In genomic region chr9:136014147-136014927, GRCh38 we compare ENCODE assay signal across 28 cellular contexts. TPM values are rescaled to one million over a fixed set of nuclear protein-coding genes. Genes with fewer than 3 reads are reported as not detected.
DNase-seq lines count a peak whose midpoint lies in the region; ATAC-seq and TF ChIP-seq lines count a peak whose summit lies in the region.
"Had no signal": no experiment of that assay in that cellular context is flagged by ENCODE, and none has a peak within 500 bp of the region (broad histone marks: within the 10 kb centered on the region; RNA-seq: fewer than 3 reads in every experiment).

No MANE protein-coding gene starts in this region.

- ATAC-seq in HG03095 (IDR thresholded peaks at IDR 0.05; ENCODE audit: unreplicated experiment) (no peak), GM19463 (IDR thresholded peaks at IDR 0.05; ENCODE audit: unreplicated experiment) (no peak)
- ATAC-seq in activated CD8-positive, alpha-beta T cell treated with anti-CD3 and anti-CD28 coated beads for 36 hours = no peak
- ATAC-seq: A549; CD8-positive, alpha-beta T cell; effector memory CD8-positive, alpha-beta T cell; left colon; PC-3 had no signal

- intact Hi-C loops in sigmoid colon (cut with DNase I) = loop anchor here (5.0 kb wide), 1 partner anchor 38 kb away; no protein-coding TSS in a partner anchor
- intact Hi-C loops in activated CD8-positive, alpha-beta T cell treated with anti-CD3 and anti-CD28 coated beads for 36 hours (cut with micrococcal nuclease) = no loop called here

- POLR2A ChIA-PET in activated CD8-positive, alpha-beta T cell treated with anti-CD3 and anti-CD28 coated beads for 36 hours (lab: Charles Lee) = no interaction called here

- no peaks in the 10 kb centered on the region for H3K27me3 Mint-ChIP-seq in chondrocyte (ENCODE audit: low read depth)
- no peaks in the 10 kb centered on the region for H3K27me3 Mint-ChIP-seq in activated CD8-positive, alpha-beta T cell treated with anti-CD3 and anti-CD28 coated beads for 36 hours
- H3K27me3 Mint-ChIP-seq: activated T-cell treated with anti-CD3 and anti-CD28 coated beads, Interleukin-2, amount 50 U/mL, for 24 hours; effector memory CD8-positive, alpha-beta T cell had no signal

- TF ChIP-seq POLR2A in sigmoid colon (IDR thresholded peaks at IDR 0.05) = no peak

- peaks cover 4 to 54% (median 22%) of the 10 kb centered on the region in 4 donors for H3K36me3 ChIP-seq in sigmoid colon
- H3K36me3 ChIP-seq: prostate gland, uterus had no signal

- H3K4me1 ChIP-seq in sigmoid colon = peaks cover 0 to 50% (median 42%) of the 10 kb centered on the region in 4 donors
- H3K4me1 ChIP-seq: prostate gland, uterus had no signal

- peak overlapping the region in 2 of 4 donors; percentile 7 to 83 for H3K27ac ChIP-seq in sigmoid colon
- H3K27ac ChIP-seq: A549, prostate gland had no signal

- no peaks in the 10 kb centered on the region for H3K9me3 ChIP-seq in sigmoid colon
- H3K9me3 ChIP-seq: A549, prostate gland, suprapubic skin, uterus had no signal

- H3K27me3 ChIP-seq in sigmoid colon = no peaks in the 10 kb centered on the region
- H3K27me3 ChIP-seq: suprapubic skin, uterus had no signal

- no peak overlapping the region for H3K4me3 ChIP-seq in sigmoid colon
- H3K4me3 ChIP-seq: A549, prostate gland, suprapubic skin, uterus had no signal

- peak; percentile 49 for DNase-seq in activated effector memory CD4-positive, alpha-beta T cell treated with anti-CD3 and anti-CD28 coated beads, Interleukin-2, amount 50 U/mL, for 16 hours
- DNase-seq in activated effector memory CD4-positive, alpha-beta T cell treated with Interleukin-2 at 50 U/mL for 16 hours = no peak
- DNase-seq in ELF-1 (ENCODE audit: low read depth, low spot score) (peak; percentile 64), chondrocyte (ENCODE audit: low spot score) (peak; percentile 67), sigmoid colon (peak; percentile 53)
- DNase-seq in activated CD8-positive, alpha-beta T cell treated with anti-CD3 and anti-CD28 coated beads for 36 hours = no peak
- DNase-seq: activated CD4-positive, alpha-beta T cell treated with anti-CD3 and anti-CD28 coated beads for 48 hours; activated gamma-delta T cell treated with Interleukin-2 at 50 U/mL for 16 hours; activated T-cell treated with anti-CD3 and anti-CD28 coated beads, Interleukin-2, amount 50 U/mL, for 24 hours; AML-193; central memory CD4-positive, alpha-beta T cell; effector memory CD8-positive, alpha-beta T cell; hippocampal formation; mesendoderm; NCI-H2081; NCI-H2227 treated with DMSO at 0.1 percent for 48 hours; NCI-H526; PC-3; SHP77; stimulated activated naive CD4-positive, alpha-beta T cell treated with Interleukin-2 at 50 U/mL for 16 hours had no signal

- CTCF ChIA-PET in activated CD8-positive, alpha-beta T cell treated with anti-CD3 and anti-CD28 coated beads for 36 hours (lab: Charles Lee) = no interaction called here

- H3K27ac Mint-ChIP-seq in chondrocyte (ENCODE audit: unreplicated experiment) = no peak overlapping the region
- H3K27ac Mint-ChIP-seq in activated CD8-positive, alpha-beta T cell treated with anti-CD3 and anti-CD28 coated beads for 36 hours = no peak overlapping the region
- H3K27ac Mint-ChIP-seq: activated T-cell treated with anti-CD3 and anti-CD28 coated beads, Interleukin-2, amount 50 U/mL, for 24 hours; CD8-positive, alpha-beta T cell; effector memory CD8-positive, alpha-beta T cell had no signal

- peaks cover 1% of the 10 kb centered on the region for H3K36me3 Mint-ChIP-seq in chondrocyte (ENCODE audit: low read depth)
- no peaks in the 10 kb centered on the region for H3K36me3 Mint-ChIP-seq in activated CD8-positive, alpha-beta T cell treated with anti-CD3 and anti-CD28 coated beads for 36 hours (ENCODE audit: low read depth)

- TF ChIP-seq CTCF in chondrocyte (IDR thresholded peaks at IDR 0.05) = no peak
- TF ChIP-seq CTCF in sigmoid colon (IDR thresholded peaks at IDR 0.05) = no peak
- TF ChIP-seq CTCF in activated CD8-positive, alpha-beta T cell treated with anti-CD3 and anti-CD28 coated beads for 36 hours (IDR thresholded peaks at IDR 0.05) = no peak

- no peak for TF ChIP-seq EP300 in sigmoid colon (IDR thresholded peaks at IDR 0.05)

- 90 to 93% methylated on average over 18 of the region's 18 CpGs for WGBS in sigmoid colon, 2 donors

- H3K4me1 Mint-ChIP-seq in chondrocyte (ENCODE audit: low read depth) = peaks cover 8% of the 10 kb centered on the region
- H3K4me1 Mint-ChIP-seq in activated CD8-positive, alpha-beta T cell treated with anti-CD3 and anti-CD28 coated beads for 36 hours (ENCODE audit: low read depth) = no peaks in the 10 kb centered on the region

- H3K9me3 Mint-ChIP-seq in chondrocyte (ENCODE audit: low read depth) = no peaks in the 10 kb centered on the region
- H3K9me3 Mint-ChIP-seq in activated CD8-positive, alpha-beta T cell treated with anti-CD3 and anti-CD28 coated beads for 36 hours = no peaks in the 10 kb centered on the region
- H3K9me3 Mint-ChIP-seq: activated T-cell treated with anti-CD3 and anti-CD28 coated beads, Interleukin-2, amount 50 U/mL, for 24 hours; CD8-positive, alpha-beta T cell; effector memory CD8-positive, alpha-beta T cell had no signal

- H3K4me3 Mint-ChIP-seq in chondrocyte (ENCODE audit: unreplicated experiment) = no peak overlapping the region
- no peak overlapping the region for H3K4me3 Mint-ChIP-seq in activated CD8-positive, alpha-beta T cell treated with anti-CD3 and anti-CD28 coated beads for 36 hours
- H3K4me3 Mint-ChIP-seq: activated T-cell treated with anti-CD3 and anti-CD28 coated beads, Interleukin-2, amount 50 U/mL, for 24 hours; CD8-positive, alpha-beta T cell; effector memory CD8-positive, alpha-beta T cell had no signal

RNA-seq across cellular contexts. Expression of gene UBAC1, which starts 53.2 kb away (rescaled TPM):
- total RNA-seq in chondrocyte (33.2 to 36.0 TPM (median 33.5 TPM) in 3 replicates), sigmoid colon (10 to 100 TPM; 57.4 to 80.9 (median 67.3) TPM)
- polyA plus RNA-seq in sigmoid colon = 10 to 100 TPM; 60.8 to 76.3 (median 71.8) TPM
- total RNA-seq in activated CD8-positive, alpha-beta T cell treated with anti-CD3 and anti-CD28 coated beads for 36 hours = 10 to 100 TPM; 32.4 to 34.3 TPM

Comparison
In these comparisons a context has a peak if more than half of its experiments do, and no peak if none do; other contexts are left out.
1. DNase-seq: peak in activated effector memory CD4-positive, alpha-beta T cell treated with anti-CD3 and anti-CD28 coated beads, Interleukin-2, amount 50 U/mL, for 16 hours (single experiment), ELF-1 (single experiment), chondrocyte (single experiment) and sigmoid colon (single experiment); none in activated effector memory CD4-positive, alpha-beta T cell treated with Interleukin-2 at 50 U/mL for 16 hours (single experiment) and activated CD8-positive, alpha-beta T cell treated with anti-CD3 and anti-CD28 coated beads for 36 hours (single experiment).